In genomic region chr1:204438628-204439027, GRCh38 we compare ENCODE assay signal across 1 cellular context.
TF ChIP-seq lines count a peak whose summit lies in the region.

No MANE protein-coding gene starts in this region.

TF ChIP-seq in HepG2, 621 proteins besides CTCF, POLR2A, EP300 and RAD21:
- TF ChIP-seq, protein P1, sequence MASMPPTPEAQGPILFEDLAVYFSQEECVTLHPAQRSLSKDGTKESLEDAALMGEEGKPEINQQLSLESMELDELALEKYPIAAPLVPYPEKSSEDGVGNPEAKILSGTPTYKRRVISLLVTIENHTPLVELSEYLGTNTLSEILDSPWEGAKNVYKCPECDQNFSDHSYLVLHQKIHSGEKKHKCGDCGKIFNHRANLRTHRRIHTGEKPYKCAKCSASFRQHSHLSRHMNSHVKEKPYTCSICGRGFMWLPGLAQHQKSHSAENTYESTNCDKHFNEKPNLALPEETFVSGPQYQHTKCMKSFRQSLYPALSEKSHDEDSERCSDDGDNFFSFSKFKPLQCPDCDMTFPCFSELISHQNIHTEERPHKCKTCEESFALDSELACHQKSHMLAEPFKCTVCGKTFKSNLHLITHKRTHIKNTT (CRISPR knock-in tag; IDR thresholded peaks at IDR 0.05) = no peak
- TF ChIP-seq ZNF598 (CRISPR knock-in tag; IDR thresholded peaks at IDR 0.05; ENCODE audit: borderline replicate concordance) = no peak
- TF ChIP-seq FOXK2 (IDR thresholded peaks at IDR 0.05) = no peak
- TF ChIP-seq, protein P2, sequence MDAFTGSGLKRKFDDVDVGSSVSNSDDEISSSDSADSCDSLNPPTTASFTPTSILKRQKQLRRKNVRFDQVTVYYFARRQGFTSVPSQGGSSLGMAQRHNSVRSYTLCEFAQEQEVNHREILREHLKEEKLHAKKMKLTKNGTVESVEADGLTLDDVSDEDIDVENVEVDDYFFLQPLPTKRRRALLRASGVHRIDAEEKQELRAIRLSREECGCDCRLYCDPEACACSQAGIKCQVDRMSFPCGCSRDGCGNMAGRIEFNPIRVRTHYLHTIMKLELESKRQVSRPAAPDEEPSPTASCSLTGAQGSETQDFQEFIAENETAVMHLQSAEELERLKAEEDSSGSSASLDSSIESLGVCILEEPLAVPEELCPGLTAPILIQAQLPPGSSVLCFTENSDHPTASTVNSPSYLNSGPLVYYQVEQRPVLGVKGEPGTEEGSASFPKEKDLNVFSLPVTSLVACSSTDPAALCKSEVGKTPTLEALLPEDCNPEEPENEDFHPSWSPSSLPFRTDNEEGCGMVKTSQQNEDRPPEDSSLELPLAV (CRISPR knock-in tag; conservative IDR thresholded peaks at IDR 0.05; ENCODE audit: low read depth) = no peak
- no peak for TF ChIP-seq CREB3 (CRISPR knock-in tag; IDR thresholded peaks at IDR 0.05)
- TF ChIP-seq HMG20B (CRISPR knock-in tag; conservative IDR thresholded peaks at IDR 0.05) = no peak
- no peak for TF ChIP-seq KLF16 (CRISPR knock-in tag; IDR thresholded peaks at IDR 0.05)
- no peak for TF ChIP-seq ZNF510 (CRISPR knock-in tag; IDR thresholded peaks at IDR 0.05; ENCODE audit: low read depth)
- TF ChIP-seq PHF5A (CRISPR knock-in tag; IDR thresholded peaks at IDR 0.05; ENCODE audit: low read depth, unreplicated experiment) = no peak
- TF ChIP-seq SMARCC2 (IDR thresholded peaks at IDR 0.05) = no peak
